10 cellular contexts compared by ENCODE assay signal in genomic region chr9:27485158-27485557, GRCh38. TPM values are rescaled to one million over a fixed set of nuclear protein-coding genes. Genes with fewer than 3 reads are reported as not detected.
A peak's percentile ranks its signal among the peaks of the same experiment; 100 is the strongest.
DNase-seq lines count a peak whose midpoint lies in the region; ATAC-seq lines count a peak whose summit lies in the region.
"Had no signal": no experiment of that assay in that cellular context is flagged by ENCODE, and none has a peak within 500 bp of the region (broad histone marks: within the 10 kb centered on the region; RNA-seq: fewer than 3 reads in every experiment).

No MANE protein-coding gene starts in this region.

- no peak overlapping the region for H2BK15ac ChIP-seq in mesenchymal stem cell (ENCODE audit: low read depth, poor library complexity, severe bottlenecking)

- ATAC-seq in GM21786 (IDR thresholded peaks at IDR 0.05; ENCODE audit: unreplicated experiment) = peak; percentile 82
- ATAC-seq in HG03442 (IDR thresholded peaks at IDR 0.05; ENCODE audit: unreplicated experiment) = peak; percentile 70
- peak; percentile 76 to 80 for ATAC-seq in stimulated activated naive B cell treated with anti-CD40 and anti-IgM and Interleukin-4, amounts not matched to agents 10 μg/mL and 1 μg/mL and 100 μg/mL, for 72 hours (replicated peaks)

- H3K79me1 ChIP-seq in mesenchymal stem cell (replicated peaks; ENCODE audit: low read length, poor library complexity, severe bottlenecking) = no peaks in the 10 kb centered on the region

- no peak overlapping the region for H3K27ac ChIP-seq in mesenchymal stem cell (ENCODE audit: low read length, poor library complexity, severe bottlenecking)
- H3K27ac ChIP-seq: parathyroid adenoma had no signal

- no peaks in the 10 kb centered on the region for H3K9me3 Mint-ChIP-seq in activated T-cell treated with anti-CD3 and anti-CD28 coated beads, Interleukin-2, amount 50 U/mL, for 24 hours
- no peaks in the 10 kb centered on the region for H3K9me3 Mint-ChIP-seq in stimulated activated naive B cell treated with anti-CD40 and anti-IgM and Interleukin-4, amounts not matched to agents 10 μg/mL and 1 μg/mL and 100 μg/mL, for 72 hours
- H3K9me3 Mint-ChIP-seq: dendritic cell treated with granulocyte-macrophage colony-stimulating factor and Interleukin-4, amounts not matched to agents 40 ng/mL and 50 ng/mL, for 4 days had no signal

- H3K27me3 ChIP-seq in mesenchymal stem cell (ENCODE audit: control insufficient read depth in 1 of 2, insufficient read depth in 1 of 2, low read length in 2 of 2) = no peaks in the 10 kb centered on the region

- H3K4me3 ChIP-seq in mesenchymal stem cell (ENCODE audit: insufficient read depth in 1 of 2, low read depth in 1 of 2, low read length in 2 of 2) = no peak overlapping the region

- DNase-seq in activated T-cell treated with anti-CD3 and anti-CD28 coated beads, Interleukin-2, amount 50 U/mL, for 24 hours = no peak
- DNase-seq in activated T-cell treated with anti-CD3 and anti-CD28 coated beads, Interleukin-2, amount 50 U/mL, for 48 hours = no peak
- DNase-seq in stimulated activated naive B cell treated with anti-CD40 and anti-IgM and Interleukin-4, amounts not matched to agents 10 μg/mL and 1 μg/mL and 100 μg/mL, for 72 hours = peak; percentile 24
- DNase-seq in AG08395 (ENCODE audit: low spot score) (no peak), NCI-H774 (lab: John Stamatoyannopoulos, UW) (no peak), mesenchymal stem cell (no peak)

- no peak overlapping the region for H4K8ac ChIP-seq in mesenchymal stem cell (ENCODE audit: low read length)

- no peaks in the 10 kb centered on the region for H3K4me1 ChIP-seq in mesenchymal stem cell (ENCODE audit: control insufficient read depth, insufficient read depth, low read depth, low read length)
- H3K4me1 ChIP-seq: parathyroid adenoma had no signal

- H3K14ac ChIP-seq in mesenchymal stem cell (ENCODE audit: low read length in 2 of 2) = no peak overlapping the region

- peak overlapping the region; percentile 45 for H3K27ac Mint-ChIP-seq in activated T-cell treated with anti-CD3 and anti-CD28 coated beads, Interleukin-2, amount 50 U/mL, for 24 hours
- no peak overlapping the region for H3K27ac Mint-ChIP-seq in stimulated activated naive B cell treated with anti-CD40 and anti-IgM and Interleukin-4, amounts not matched to agents 10 μg/mL and 1 μg/mL and 100 μg/mL, for 72 hours
- H3K27ac Mint-ChIP-seq: dendritic cell treated with granulocyte-macrophage colony-stimulating factor and Interleukin-4, amounts not matched to agents 40 ng/mL and 50 ng/mL, for 4 days had no signal

- H2BK12ac ChIP-seq in mesenchymal stem cell (ENCODE audit: low read length in 2 of 2) = no peak overlapping the region

- H3K4me1 Mint-ChIP-seq in activated T-cell treated with anti-CD3 and anti-CD28 coated beads, Interleukin-2, amount 50 U/mL, for 24 hours (ENCODE audit: low read depth) = peaks cover 21% of the 10 kb centered on the region
- H3K4me1 Mint-ChIP-seq in stimulated activated naive B cell treated with anti-CD40 and anti-IgM and Interleukin-4, amounts not matched to agents 10 μg/mL and 1 μg/mL and 100 μg/mL, for 72 hours = peaks cover 62 to 93% of the 10 kb centered on the region in 2 donors

- WGBS in mesenchymal stem cell = 100% methylated on average over 1 of the region's 1 CpG

- no peak overlapping the region for H3K23ac ChIP-seq in mesenchymal stem cell (ENCODE audit: low read length in 2 of 2)

- H4K91ac ChIP-seq in mesenchymal stem cell (ENCODE audit: low read length) = no peak overlapping the region

- no peak overlapping the region for H3K18ac ChIP-seq in mesenchymal stem cell (ENCODE audit: low read depth in 1 of 2, low read length in 2 of 2)

- H3K4ac ChIP-seq in mesenchymal stem cell (ENCODE audit: low read depth in 1 of 2, low read length in 2 of 2) = no peak overlapping the region

- H2BK120ac ChIP-seq in mesenchymal stem cell (ENCODE audit: low read depth, low read length) = no peak overlapping the region

- no peak overlapping the region for H3K4me2 ChIP-seq in mesenchymal stem cell (ENCODE audit: low read length, poor library complexity, severe bottlenecking)

- no peak overlapping the region for H2AK5ac ChIP-seq in mesenchymal stem cell (ENCODE audit: low read length, severe bottlenecking)

- H3K9me3 ChIP-seq in mesenchymal stem cell (ENCODE audit: control insufficient read depth, low read length) = no peaks in the 10 kb centered on the region

- H2AFZ ChIP-seq in mesenchymal stem cell (ENCODE audit: low read depth, low read length) = no peak overlapping the region
- H2AFZ ChIP-seq: parathyroid adenoma had no signal

- H2BK5ac ChIP-seq in mesenchymal stem cell (ENCODE audit: low read depth, low read length, poor library complexity, severe bottlenecking) = no peak overlapping the region

- H3K9ac ChIP-seq in mesenchymal stem cell (ENCODE audit: low read length) = no peak overlapping the region
- H3K9ac ChIP-seq: parathyroid adenoma had no signal

- H3K27me3 Mint-ChIP-seq in activated T-cell treated with anti-CD3 and anti-CD28 coated beads, Interleukin-2, amount 50 U/mL, for 24 hours = no peaks in the 10 kb centered on the region
- no peaks in the 10 kb centered on the region for H3K27me3 Mint-ChIP-seq in stimulated activated naive B cell treated with anti-CD40 and anti-IgM and Interleukin-4, amounts not matched to agents 10 μg/mL and 1 μg/mL and 100 μg/mL, for 72 hours
- H3K27me3 Mint-ChIP-seq: dendritic cell treated with granulocyte-macrophage colony-stimulating factor and Interleukin-4, amounts not matched to agents 40 ng/mL and 50 ng/mL, for 4 days had no signal

- H3K36me3 ChIP-seq in mesenchymal stem cell (ENCODE audit: control insufficient read depth in 1 of 2, insufficient read depth in 2 of 2, low read depth in 1 of 2, low read length in 2 of 2) = no peaks in the 10 kb centered on the region

- no peaks in the 10 kb centered on the region for H3K36me3 Mint-ChIP-seq in activated T-cell treated with anti-CD3 and anti-CD28 coated beads, Interleukin-2, amount 50 U/mL, for 24 hours (ENCODE audit: low read depth)
- H3K36me3 Mint-ChIP-seq in stimulated activated naive B cell treated with anti-CD40 and anti-IgM and Interleukin-4, amounts not matched to agents 10 μg/mL and 1 μg/mL and 100 μg/mL, for 72 hours = peaks cover 0 to 4% of the 10 kb centered on the region in 2 donors

- H3K4me3 Mint-ChIP-seq in activated T-cell treated with anti-CD3 and anti-CD28 coated beads, Interleukin-2, amount 50 U/mL, for 24 hours = no peak overlapping the region
- peak overlapping the region in 1 of 2 donors; percentile 15 for H3K4me3 Mint-ChIP-seq in stimulated activated naive B cell treated with anti-CD40 and anti-IgM and Interleukin-4, amounts not matched to agents 10 μg/mL and 1 μg/mL and 100 μg/mL, for 72 hours
- H3K4me3 Mint-ChIP-seq: dendritic cell treated with granulocyte-macrophage colony-stimulating factor and Interleukin-4, amounts not matched to agents 40 ng/mL and 50 ng/mL, for 4 days had no signal

RNA-seq across cellular contexts. Expression of gene IFNK, which starts 38.9 kb away (rescaled TPM):
- not detected for polyA plus RNA-seq in mesenchymal stem cell (2013, experiment 1 of 2)
- polyA plus RNA-seq in mesenchymal stem cell (2013, experiment 2 of 2) = not detected

RNA-seq across cellular contexts. Expression of gene MOB3B, which starts 44.5 kb away (rescaled TPM):
- polyA plus RNA-seq in mesenchymal stem cell (2013, experiment 1 of 2) = 0.76 TPM
- polyA plus RNA-seq in mesenchymal stem cell (2013, experiment 2 of 2) = 0.78 TPM
